Comparison of ENCODE assay signal across 15 cellular contexts in the genomic region with DNA sequence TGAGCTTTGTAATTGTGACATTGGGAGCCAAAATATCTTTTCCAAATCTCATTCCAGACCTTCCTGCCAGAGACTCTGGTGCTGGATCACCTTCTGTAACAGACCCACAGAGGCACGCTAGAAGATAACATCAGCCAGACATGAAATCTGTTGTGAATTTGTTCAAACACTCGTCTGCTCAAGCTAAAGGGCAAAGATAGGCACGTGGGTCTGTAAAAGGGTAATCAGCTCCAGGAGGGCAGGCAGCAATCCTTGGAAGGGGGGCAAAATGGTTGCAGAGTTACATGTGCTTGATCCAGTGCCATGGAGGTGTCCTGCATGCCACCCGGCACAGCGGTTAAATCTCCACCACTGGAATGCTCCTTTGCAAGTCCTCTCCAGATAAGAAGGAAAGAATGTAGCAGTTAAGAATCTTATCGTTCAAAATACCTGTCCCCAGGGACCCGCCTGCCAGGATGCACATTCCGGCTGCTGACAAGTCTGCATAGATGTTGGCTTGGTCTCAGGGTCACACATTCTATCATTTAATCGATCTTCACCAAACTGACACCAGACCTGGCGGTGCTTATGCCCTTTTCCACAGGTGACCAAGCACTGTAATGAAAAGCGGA.
DNase-seq lines count a peak whose midpoint lies in the region; ATAC-seq, FAIRE-seq and TF ChIP-seq lines count a peak whose summit lies in the region.
"Had no signal": no experiment of that assay in that cellular context is flagged by ENCODE, and none has a peak within 500 bp of the region (broad histone marks: within the 10 kb centered on the region; RNA-seq: fewer than 3 reads in every experiment).

No MANE protein-coding gene starts in this region.

- no peak for TF ChIP-seq CTCF in pancreas (IDR thresholded peaks at IDR 0.05)
- no peak for TF ChIP-seq CTCF in vagina (IDR thresholded peaks at IDR 0.05)
- no peak for TF ChIP-seq CTCF in lower leg skin (IDR thresholded peaks at IDR 0.05)

- H3K27ac Mint-ChIP-seq in T-helper 2 cell treated with Interferon-gamma antibody and Interleukin-4, amounts not matched to agents 5 μg/mL and 100 μg/mL, for 36 hours, result no peak overlapping the region
- H3K27ac Mint-ChIP-seq: activated B cell treated with CpG ODN at 0.5 μM for 24 hours had no signal

- H3K4me1 ChIP-seq in pancreas (peaks cover 11 to 22% (median 14%) of the 10 kb centered on the region in 3 donors), vagina (no peaks in the 10 kb centered on the region)
- H3K4me1 ChIP-seq: SJSA1 had no signal

- H3K9me3 ChIP-seq in pancreas, result no peaks in the 10 kb centered on the region
- H3K9me3 ChIP-seq in vagina, result no peaks in the 10 kb centered on the region
- H3K9me3 ChIP-seq: SJSA1 had no signal

- 8 to 13% methylated on average over 11 of the region's 11 CpGs for WGBS in pancreas, 2 donors
- WGBS in lower leg skin, 2 donors, result 62 to 64% methylated on average over 11 of the region's 11 CpGs

- no peaks in the 10 kb centered on the region for H3K36me3 ChIP-seq in pancreas
- peaks cover 0 to 4% of the 10 kb centered on the region in 2 donors for H3K36me3 ChIP-seq in vagina
- H3K36me3 ChIP-seq: SJSA1 had no signal

- ATAC-seq in Right ventricle myocardium inferior (peak; percentile 51), left cardiac atrium (peak; percentile 44 to 56), pancreas (peak; percentile 79 to 91 (median 88))

- H3K9me3 Mint-ChIP-seq in T-helper 2 cell treated with Interferon-gamma antibody and Interleukin-4, amounts not matched to agents 5 μg/mL and 100 μg/mL, for 36 hours, result no peaks in the 10 kb centered on the region
- H3K9me3 Mint-ChIP-seq: activated B cell treated with CpG ODN at 0.5 μM for 24 hours had no signal

- no peaks in the 10 kb centered on the region for H3K27me3 Mint-ChIP-seq in T-helper 2 cell treated with Interferon-gamma antibody and Interleukin-4, amounts not matched to agents 5 μg/mL and 100 μg/mL, for 36 hours (ENCODE audit: low read depth)
- H3K27me3 Mint-ChIP-seq: activated B cell treated with CpG ODN at 0.5 μM for 24 hours had no signal

- peak overlapping the region in 3 of 4 donors; percentile 11 to 49 (median 24) for H3K27ac ChIP-seq in pancreas
- peak overlapping the region; percentile 70 for H3K27ac ChIP-seq in vagina
- H3K27ac ChIP-seq: SJSA1 had no signal

- no peak for FAIRE-seq in pancreas (lab: Jason Lieb, UNC)
- FAIRE-seq: endometrium, urothelium cell line had no signal

- TF ChIP-seq POLR2A in vagina (IDR thresholded peaks at IDR 0.05) (no peak), lower leg skin (IDR thresholded peaks at IDR 0.05) (no peak)

- no peaks in the 10 kb centered on the region for H3K4me1 Mint-ChIP-seq in T-helper 2 cell treated with Interferon-gamma antibody and Interleukin-4, amounts not matched to agents 5 μg/mL and 100 μg/mL, for 36 hours (ENCODE audit: low read depth)
- H3K4me1 Mint-ChIP-seq: activated B cell treated with CpG ODN at 0.5 μM for 24 hours had no signal

- intact Hi-C loops in Right ventricle myocardium inferior (cut with DNase I), result loop anchor here (2.0 to 5.0 kb wide), 3 partner anchors 16 to 76 kb away; a partner anchor contains a TSS
- intact Hi-C loops in cardiac septum (cut with DNase I), result no loop called here
- intact Hi-C loops in left cardiac atrium (cut with DNase I), result no loop called here
- intact Hi-C loops in pancreas (cut with DNase I), result no loop called here
- intact Hi-C loops in vagina (cut with DNase I), result loop anchor here (2.0 kb wide), 1 partner anchor 72 kb away; no protein-coding TSS in a partner anchor
- intact Hi-C loops in lower leg skin (cut with DNase I; ENCODE audit: low total_unique reads), result no loop called here

- H3K36me3 Mint-ChIP-seq in T-helper 2 cell treated with Interferon-gamma antibody and Interleukin-4, amounts not matched to agents 5 μg/mL and 100 μg/mL, for 36 hours (ENCODE audit: low read depth), result no peaks in the 10 kb centered on the region

- DNase-seq in Right ventricle myocardium inferior (ENCODE audit: missing footprints) (no peak), cardiac septum (ENCODE audit: low spot score) (no peak), left cardiac atrium (no peak), pancreas (peak; percentile 58 to 76 (median 62)), vagina (ENCODE audit: extremely low spot score in 2 of 2) (no peak), lower leg skin (ENCODE audit: low spot score in 2 of 2) (no peak), NCI-H2081 (lab: John Stamatoyannopoulos, UW) (no peak)
- DNase-seq in T-helper 2 cell treated with Interferon-gamma antibody and Interleukin-4, amounts not matched to agents 5 μg/mL and 100 μg/mL, for 36 hours (ENCODE audit: low spot score), result no peak
- DNase-seq: activated B cell treated with CpG ODN at 0.5 μM for 24 hours; amygdala; NCI-H1694; NK-92 treated with Interleukin-12 subunit alpha and Interleukin-12 subunit beta, amount 100 ng/mL, for 24 hours had no signal

- H3K4me3 ChIP-seq in pancreas (no peak overlapping the region), vagina (no peak overlapping the region), lower leg skin (ENCODE audit: low read depth, poor library complexity, severe bottlenecking) (no peak overlapping the region)
- H3K4me3 ChIP-seq: SJSA1 had no signal

- H3K4me3 Mint-ChIP-seq in T-helper 2 cell treated with Interferon-gamma antibody and Interleukin-4, amounts not matched to agents 5 μg/mL and 100 μg/mL, for 36 hours, result no peak overlapping the region
- H3K4me3 Mint-ChIP-seq: activated B cell treated with CpG ODN at 0.5 μM for 24 hours had no signal

- H3K27me3 ChIP-seq in pancreas (no peaks in the 10 kb centered on the region), vagina (no peaks in the 10 kb centered on the region)
- H3K27me3 ChIP-seq: SJSA1 had no signal

Comparison
In these comparisons a context has a peak if more than half of its experiments do, and no peak if none do; other contexts are left out.
1. intact Hi-C loops: an anchor here in Right ventricle myocardium inferior (2.0 to 5.0 kb wide) and vagina (2.0 kb wide); none called in cardiac septum, left cardiac atrium, pancreas and lower leg skin.
2. DNase-seq: peak in pancreas (6 of 6); none in Right ventricle myocardium inferior (single experiment), cardiac septum (single experiment), left cardiac atrium (single experiment), vagina (0 of 2), lower leg skin (0 of 2), T-helper 2 cell treated with Interferon-gamma antibody and Interleukin-4, amounts not matched to agents 5 μg/mL and 100 μg/mL, for 36 hours (single experiment) and NCI-H2081 (0 of 2).
3. Peak in every context shown above with its lines, with median percentiles within 50 percentile points of each other: ATAC-seq.